8 cellular contexts compared by ENCODE assay signal in genomic region chr19:40714519-40715299, GRCh38. TPM values are rescaled to one million over a fixed set of nuclear protein-coding genes. Genes with fewer than 3 reads are reported as not detected.
DNase-seq lines count a peak whose midpoint lies in the region; ATAC-seq and TF ChIP-seq lines count a peak whose summit lies in the region.

No MANE protein-coding gene starts in this region.

- no peaks in the 10 kb centered on the region for H3K27me3 ChIP-seq in left lung

- H3K4me3 ChIP-seq in coronary artery (peak overlapping the region; percentile 94), left lung (peak overlapping the region; percentile 61 to 91)

- peaks cover 17 to 52% of the 10 kb centered on the region in 2 donors for H3K4me1 ChIP-seq in left lung

- DNase-seq in AML-193 (lab: John Stamatoyannopoulos, UW) (peak; percentile 66 to 77), GM19238 (ENCODE audit: insufficient read length, low spot score) (peak; percentile 94), NCI-H524 treated with DMSO at 0.1 percent for 48 hours (lab: John Stamatoyannopoulos, UW) (peak; percentile 88), coronary artery (ENCODE audit: low spot score) (peak; percentile 95), left lung (peak; percentile 94 to 97)
- DNase-seq in activated CD4-positive, alpha-beta T cell treated with anti-CD3 and anti-CD28 coated beads, Interleukin-2, amount 50 U/mL, for 1 hour, result peak; percentile 91
- DNase-seq in stimulated activated CD4-positive, alpha-beta T cell treated with anti-CD3 and anti-CD28 coated beads, Interleukin-1b, Interleukin-23, amount 100 ng/mL, for 48 hours, result peak; percentile 91

- peaks cover 0 to 24% of the 10 kb centered on the region in 2 donors for H3K36me3 ChIP-seq in left lung

- ATAC-seq in HG03439 (IDR thresholded peaks at IDR 0.05; ENCODE audit: unreplicated experiment), result peak; percentile 50
- ATAC-seq in left lung, result peak; percentile 76

- H3K27ac ChIP-seq in coronary artery (peak overlapping the region; percentile 94 to 98), left lung (peak overlapping the region; percentile 92 to 94)

- TF ChIP-seq CTCF in coronary artery (IDR thresholded peaks at IDR 0.05) (no peak), left lung (IDR thresholded peaks at IDR 0.05) (no peak)

- no peaks in the 10 kb centered on the region for H3K9me3 ChIP-seq in left lung

- intact Hi-C loops in left lung (cut with DNase I), result no loop called here

RNA-seq across cellular contexts. Expression of gene COQ8B, which starts 2.0 kb away (rescaled TPM):
- 10 to 100 TPM; 39.2 to 48.1 TPM for total RNA-seq in left lung

RNA-seq across cellular contexts. Expression of gene ITPKC, which starts 2.2 kb away (rescaled TPM):
- total RNA-seq in left lung, result 10 to 100 TPM; 23.2 to 25.6 TPM

RNA-seq across cellular contexts. Expression of gene NUMBL, which starts 24.3 kb away (rescaled TPM):
- 10 to 100 TPM; 30.0 to 30.2 TPM for total RNA-seq in left lung

RNA-seq across cellular contexts. Expression of gene ACTMAP, which starts 35.6 kb away (rescaled TPM):
- 10 to 100 TPM; 15.1 to 17.6 TPM for total RNA-seq in left lung

RNA-seq across cellular contexts. Expression of gene SNRPA, which starts 36.3 kb away (rescaled TPM):
- 10 to 100 TPM; 46.1 to 79.1 TPM for total RNA-seq in left lung

Comparison
In these comparisons a context has a peak if more than half of its experiments do, and no peak if none do; other contexts are left out.
1. Peak in every context shown above with its lines: DNase-seq, ATAC-seq, H3K4me3 ChIP-seq and H3K27ac ChIP-seq.